ENCODE assay signal across 1 cellular context in the genomic region with DNA sequence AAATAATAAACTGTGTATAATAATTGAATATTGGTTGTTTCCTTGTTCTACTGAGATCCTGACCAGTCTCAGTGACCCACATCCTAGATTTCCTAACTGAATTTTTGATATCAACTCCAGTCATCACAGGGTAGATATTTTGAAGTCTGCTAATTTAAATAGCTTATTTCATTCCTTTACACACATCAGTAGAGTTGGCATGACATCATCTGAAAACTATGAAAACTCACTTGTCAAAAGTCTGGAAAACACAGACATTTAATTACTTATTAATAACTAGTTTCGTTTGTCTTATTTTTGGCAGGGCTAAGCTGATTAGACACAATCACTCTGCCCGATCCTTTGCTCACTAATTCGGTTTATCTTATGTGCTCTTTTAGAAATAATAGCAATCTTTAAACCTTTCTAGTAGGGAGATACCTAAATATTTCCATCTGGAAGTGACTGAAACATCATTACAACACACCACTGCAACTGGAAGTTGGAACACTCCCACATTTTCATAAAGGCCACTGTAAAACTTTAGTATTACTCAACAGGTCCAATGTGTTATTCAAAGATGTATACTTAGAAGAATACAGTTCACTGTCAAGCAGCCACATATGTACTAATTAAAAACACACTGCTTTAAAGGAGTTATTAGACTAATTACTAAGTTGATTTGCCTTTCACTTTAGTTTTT.
TF ChIP-seq lines count a peak whose summit lies in the region.

No MANE protein-coding gene starts in this region.

TF ChIP-seq in IMR-90, 13 proteins besides CTCF, POLR2A, EP300 and RAD21:
- TF ChIP-seq CEBPB (IDR thresholded peaks at IDR 0.05; ENCODE audit: low read depth, low read length): no peak
- TF ChIP-seq MXI1 (IDR thresholded peaks at IDR 0.05; ENCODE audit: borderline replicate concordance, low read depth, low read length): no peak
- TF ChIP-seq FOS (IDR thresholded peaks at IDR 0.05; ENCODE audit: low read depth, low read length): no peak
- TF ChIP-seq RCOR1 (IDR thresholded peaks at IDR 0.05; ENCODE audit: insufficient replicate concordance, low read length): no peak
- TF ChIP-seq RFX5 (IDR thresholded peaks at IDR 0.05; ENCODE audit: low read depth, low read length): no peak
- TF ChIP-seq, protein P1, sequence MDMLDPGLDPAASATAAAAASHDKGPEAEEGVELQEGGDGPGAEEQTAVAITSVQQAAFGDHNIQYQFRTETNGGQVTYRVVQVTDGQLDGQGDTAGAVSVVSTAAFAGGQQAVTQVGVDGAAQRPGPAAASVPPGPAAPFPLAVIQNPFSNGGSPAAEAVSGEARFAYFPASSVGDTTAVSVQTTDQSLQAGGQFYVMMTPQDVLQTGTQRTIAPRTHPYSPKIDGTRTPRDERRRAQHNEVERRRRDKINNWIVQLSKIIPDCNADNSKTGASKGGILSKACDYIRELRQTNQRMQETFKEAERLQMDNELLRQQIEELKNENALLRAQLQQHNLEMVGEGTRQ (IDR thresholded peaks at IDR 0.05; ENCODE audit: low read depth, low read length): no peak
- TF ChIP-seq, protein P2, sequence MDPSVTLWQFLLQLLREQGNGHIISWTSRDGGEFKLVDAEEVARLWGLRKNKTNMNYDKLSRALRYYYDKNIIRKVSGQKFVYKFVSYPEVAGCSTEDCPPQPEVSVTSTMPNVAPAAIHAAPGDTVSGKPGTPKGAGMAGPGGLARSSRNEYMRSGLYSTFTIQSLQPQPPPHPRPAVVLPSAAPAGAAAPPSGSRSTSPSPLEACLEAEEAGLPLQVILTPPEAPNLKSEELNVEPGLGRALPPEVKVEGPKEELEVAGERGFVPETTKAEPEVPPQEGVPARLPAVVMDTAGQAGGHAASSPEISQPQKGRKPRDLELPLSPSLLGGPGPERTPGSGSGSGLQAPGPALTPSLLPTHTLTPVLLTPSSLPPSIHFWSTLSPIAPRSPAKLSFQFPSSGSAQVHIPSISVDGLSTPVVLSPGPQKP (IDR thresholded peaks at IDR 0.05; ENCODE audit: borderline replicate concordance, low read depth, low read length): no peak
- TF ChIP-seq BHLHE40 (IDR thresholded peaks at IDR 0.05; ENCODE audit: low read depth, low read length): no peak
- no peak for TF ChIP-seq SMC3 (IDR thresholded peaks at IDR 0.05; ENCODE audit: low read depth, low read length)
- no peak for TF ChIP-seq MAZ (IDR thresholded peaks at IDR 0.05; ENCODE audit: borderline replicate concordance, low read depth, low read length)
- TF ChIP-seq NFE2L2 (IDR thresholded peaks at IDR 0.05; ENCODE audit: low read depth, low read length): no peak
